In the genomic region with DNA sequence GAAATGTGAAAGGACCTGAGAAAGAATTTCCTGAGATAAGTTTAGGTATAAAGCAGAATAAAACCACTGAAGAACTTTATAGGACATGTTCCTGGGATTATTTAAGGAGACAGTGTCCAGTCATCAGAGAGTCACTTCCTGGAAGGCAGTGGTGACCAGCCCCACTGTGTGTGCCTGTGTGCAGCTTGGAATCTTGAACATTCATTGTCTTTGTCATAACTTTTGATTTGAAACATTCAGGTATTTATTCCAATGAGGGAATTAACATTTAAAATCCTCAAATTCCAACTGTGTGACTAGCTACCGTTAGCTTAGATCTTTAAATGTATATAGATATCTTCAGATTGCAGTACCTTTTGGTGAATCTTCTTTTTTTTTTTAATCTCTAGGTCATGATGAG, we compare ENCODE assay signal across 15 cellular contexts.
DNase-seq lines count a peak whose midpoint lies in the region; TF ChIP-seq lines count a peak whose summit lies in the region.
"Had no signal": no experiment of that assay in that cellular context is flagged by ENCODE, and none has a peak within 500 bp of the region (broad histone marks: within the 10 kb centered on the region; RNA-seq: fewer than 3 reads in every experiment).

No MANE protein-coding gene starts in this region.

- no peak overlapping the region for H2AFZ ChIP-seq in osteoblast (ENCODE audit: low read length)
- H2AFZ ChIP-seq: GM23338 had no signal

- intact Hi-C loops in activated T-helper 1 cell treated with anti-CD3 and anti-CD28 coated beads, Interleukin-12 subunit alpha, Interleukin-12 subunit beta, Interleukin-2, Interleukin-4 antibody, amounts not matched to agents 30 ng/mL and 10 ng/mL and 1 ng/mL, durations not matched to agents 14 hours and 24 hours and 36 hours (cut with micrococcal nuclease), result no loop called here

- TF ChIP-seq CTCF in cardiac fibroblast (IDR thresholded peaks at IDR 0.05; ENCODE audit: low read depth, low read length) (no peak), osteoblast (IDR thresholded peaks at IDR 0.05; ENCODE audit: extremely low read depth, low read depth, low read length) (no peak)

- H3K9me3 ChIP-seq in osteoblast (ENCODE audit: low read depth, low read length), result no peaks in the 10 kb centered on the region

- peaks cover 21% of the 10 kb centered on the region for H3K4me1 ChIP-seq in osteoblast (ENCODE audit: insufficient read depth, low read length)

- H3K36me3 ChIP-seq in osteoblast (ENCODE audit: insufficient read depth, low read length), result peaks cover 23% of the 10 kb centered on the region

- no peaks in the 10 kb centered on the region for H3K27me3 Mint-ChIP-seq in activated T-helper 1 cell treated with anti-CD3 and anti-CD28 coated beads, Interleukin-12 subunit alpha, Interleukin-12 subunit beta, Interleukin-2, Interleukin-4 antibody, amounts not matched to agents 30 ng/mL and 10 ng/mL and 1 ng/mL, durations not matched to agents 14 hours and 24 hours and 36 hours (ENCODE audit: insufficient read depth)
- H3K27me3 Mint-ChIP-seq: naive B cell had no signal

- DNase-seq in EL (peak; percentile 87), NCI-H226 (peak; percentile 50), cardiac fibroblast (ENCODE audit: low read depth in 2 of 2) (peak; percentile 32 to 89), osteoblast (ENCODE audit: insufficient read length, low spot score, missing footprints) (peak; percentile 62), RPMI8226 (no peak), activated gamma-delta T cell (lab: John Stamatoyannopoulos, UW) (no peak), hippocampal formation (lab: John Stamatoyannopoulos, UW) (no peak)
- no peak for DNase-seq in activated T-helper 1 cell treated with anti-CD3 and anti-CD28 coated beads, Interleukin-12 subunit alpha, Interleukin-12 subunit beta, Interleukin-2, Interleukin-4 antibody, amounts not matched to agents 30 ng/mL and 10 ng/mL and 1 ng/mL, durations not matched to agents 14 hours and 24 hours and 36 hours (ENCODE audit: low spot score)
- DNase-seq: activated CD4-positive, CD25-positive, alpha-beta regulatory T cell; activated T-cell treated with anti-CD3 and anti-CD28 coated beads, Interleukin-2, amount 50 U/mL, for 4 hours; naive B cell; NCI-H1048; NCI-H524 treated with DMSO at 0.1 percent for 48 hours had no signal

- peaks cover 36% of the 10 kb centered on the region for H3K36me3 Mint-ChIP-seq in activated T-helper 1 cell treated with anti-CD3 and anti-CD28 coated beads, Interleukin-12 subunit alpha, Interleukin-12 subunit beta, Interleukin-2, Interleukin-4 antibody, amounts not matched to agents 30 ng/mL and 10 ng/mL and 1 ng/mL, durations not matched to agents 14 hours and 24 hours and 36 hours (ENCODE audit: low read depth)

- peaks cover 4% of the 10 kb centered on the region for H3K9me3 Mint-ChIP-seq in activated T-helper 1 cell treated with anti-CD3 and anti-CD28 coated beads, Interleukin-12 subunit alpha, Interleukin-12 subunit beta, Interleukin-2, Interleukin-4 antibody, amounts not matched to agents 30 ng/mL and 10 ng/mL and 1 ng/mL, durations not matched to agents 14 hours and 24 hours and 36 hours
- H3K9me3 Mint-ChIP-seq: activated T-cell treated with anti-CD3 and anti-CD28 coated beads, Interleukin-2, amount 50 U/mL, for 4 hours; GM23338; naive B cell had no signal

- no peaks in the 10 kb centered on the region for H4K20me1 ChIP-seq in osteoblast (ENCODE audit: insufficient read depth, low read length)

- H3K27ac Mint-ChIP-seq in activated T-helper 1 cell treated with anti-CD3 and anti-CD28 coated beads, Interleukin-12 subunit alpha, Interleukin-12 subunit beta, Interleukin-2, Interleukin-4 antibody, amounts not matched to agents 30 ng/mL and 10 ng/mL and 1 ng/mL, durations not matched to agents 14 hours and 24 hours and 36 hours, result no peak overlapping the region
- H3K27ac Mint-ChIP-seq: GM23338 had no signal

- H3K27me3 ChIP-seq in osteoblast (ENCODE audit: insufficient read depth, low read length), result no peaks in the 10 kb centered on the region

- no peak overlapping the region for H3K4me3 Mint-ChIP-seq in activated T-helper 1 cell treated with anti-CD3 and anti-CD28 coated beads, Interleukin-12 subunit alpha, Interleukin-12 subunit beta, Interleukin-2, Interleukin-4 antibody, amounts not matched to agents 30 ng/mL and 10 ng/mL and 1 ng/mL, durations not matched to agents 14 hours and 24 hours and 36 hours
- H3K4me3 Mint-ChIP-seq: activated T-cell treated with anti-CD3 and anti-CD28 coated beads, Interleukin-2, amount 50 U/mL, for 4 hours; GM23338; naive B cell had no signal

- H3K79me2 ChIP-seq in osteoblast (ENCODE audit: insufficient read depth, low read length), result peaks cover 26% of the 10 kb centered on the region

- H3K4me1 Mint-ChIP-seq in activated T-helper 1 cell treated with anti-CD3 and anti-CD28 coated beads, Interleukin-12 subunit alpha, Interleukin-12 subunit beta, Interleukin-2, Interleukin-4 antibody, amounts not matched to agents 30 ng/mL and 10 ng/mL and 1 ng/mL, durations not matched to agents 14 hours and 24 hours and 36 hours (ENCODE audit: low read depth), result peaks cover 15% of the 10 kb centered on the region
- H3K4me1 Mint-ChIP-seq: GM23338 had no signal

- H3K4me2 ChIP-seq in osteoblast (ENCODE audit: insufficient read depth, low read length), result peak overlapping the region; percentile 17
- H3K4me2 ChIP-seq: GM23338 had no signal

- H3K4me3 ChIP-seq in cardiac fibroblast (replicated peaks in 1 of 2; ENCODE audit: low read depth in 2 of 2, low read length in 2 of 2) (no peak overlapping the region), osteoblast (ENCODE audit: insufficient read depth, low read length) (no peak overlapping the region)
- H3K4me3 ChIP-seq: GM12878, GM23338 had no signal

- peak overlapping the region; percentile 75 for H3K27ac ChIP-seq in osteoblast (ENCODE audit: low read depth, low read length)

Comparison
In these comparisons a context has a peak if more than half of its experiments do, and no peak if none do; other contexts are left out.
1. DNase-seq: peak in EL (single experiment), NCI-H226 (single experiment), cardiac fibroblast (2 of 2) and osteoblast (single experiment); none in RPMI8226 (single experiment), activated T-helper 1 cell treated with anti-CD3 and anti-CD28 coated beads, Interleukin-12 subunit alpha, Interleukin-12 subunit beta, Interleukin-2, Interleukin-4 antibody, amounts not matched to agents 30 ng/mL and 10 ng/mL and 1 ng/mL, durations not matched to agents 14 hours and 24 hours and 36 hours (single experiment), activated gamma-delta T cell (single experiment) and hippocampal formation (0 of 2).